Comparison of ENCODE assay signal across 10 cellular contexts in genomic region chr11:109864834-109865557, GRCh38.
DNase-seq lines count a peak whose midpoint lies in the region; ATAC-seq and TF ChIP-seq lines count a peak whose summit lies in the region.
"Had no signal": no experiment of that assay in that cellular context is flagged by ENCODE, and none has a peak within 500 bp of the region (broad histone marks: within the 10 kb centered on the region; RNA-seq: fewer than 3 reads in every experiment).

No MANE protein-coding gene starts in this region.

- ATAC-seq in GM19463 (IDR thresholded peaks at IDR 0.05; ENCODE audit: unreplicated experiment) (peak; percentile 32), HG03439 (IDR thresholded peaks at IDR 0.05; ENCODE audit: unreplicated experiment) (peak; percentile 40)

- no peak for TF ChIP-seq CTCF in choroid plexus epithelial cell (conservative IDR thresholded peaks at IDR 0.05; ENCODE audit: low read depth, low read length)

- H3K4me3 ChIP-seq in choroid plexus epithelial cell (ENCODE audit: low read depth, low read length) = no peak overlapping the region

- DNase-seq in EH (ENCODE audit: low read depth) (peak; percentile 16), choroid plexus epithelial cell (ENCODE audit: low read depth) (peak; percentile 92), NCI-H2107 (lab: John Stamatoyannopoulos, UW) (no peak), A172 (ENCODE audit: low spot score) (no peak), occipital lobe (lab: John Stamatoyannopoulos, UW) (no peak)
- DNase-seq in activated CD4-positive, alpha-beta T cell treated with anti-CD3 and anti-CD28 coated beads for 48 hours = no peak
- DNase-seq: stimulated activated CD4-positive, alpha-beta T cell treated with anti-CD3 and anti-CD28 coated beads, Interleukin-4, amount 100 ng/mL, for 1 hour; T-helper 9 cell had no signal

Comparison
In these comparisons a context has a peak if more than half of its experiments do, and no peak if none do; other contexts are left out.
1. DNase-seq: peak in EH (single experiment) and choroid plexus epithelial cell (single experiment); none in NCI-H2107 (single experiment), A172 (single experiment), activated CD4-positive, alpha-beta T cell treated with anti-CD3 and anti-CD28 coated beads for 48 hours (single experiment) and occipital lobe (single experiment).